Comparison of ENCODE assay signal across 8 cellular contexts in genomic region chr3:138834359-138835176, GRCh38. TPM values are rescaled to one million over a fixed set of nuclear protein-coding genes. Genes with fewer than 3 reads are reported as not detected.
DNase-seq lines count a peak whose midpoint lies in the region; FAIRE-seq and TF ChIP-seq lines count a peak whose summit lies in the region.

Gene PIK3CB, minus strand, starts transcription at chr3:138834928. Its CDS starts 75,585 bp downstream, at chr3:138759343.

- no peak for TF ChIP-seq EP300 in suprapubic skin (IDR thresholded peaks at IDR 0.05)

- peak; percentile 82 for TF ChIP-seq POLR2A in H54 (IDR thresholded peaks at IDR 0.05; ENCODE audit: low read depth, low read length)
- peak in 1 of 2 donors; percentile 58 for TF ChIP-seq POLR2A in suprapubic skin (IDR thresholded peaks at IDR 0.05)

- peak; percentile 90 for DNase-seq in H54 (ENCODE audit: insufficient read length, low spot score)
- DNase-seq in MG63 = peak; percentile 97
- peak in 1 of 2 experiments; percentile 88 for DNase-seq in SJSA1 (ENCODE audit: low read depth in 1 of 2, low spot score in 2 of 2)
- DNase-seq in activated naive CD4-positive, alpha-beta T cell (lab: John Stamatoyannopoulos, UW) = peak; percentile 63 to 89 (median 71)
- DNase-seq in frontal cortex (ENCODE audit: low spot score in 2 of 2) = peak; percentile 88 to 92
- DNase-seq in occipital lobe (lab: John Stamatoyannopoulos, UW) = peak; percentile 86
- peak; percentile 90 to 91 for DNase-seq in suprapubic skin (ENCODE audit: low spot score in 2 of 2)

- H3K4me3 ChIP-seq in MG63 (peak within 1 kb of the TSS; percentile 87), SJSA1 (peak within 1 kb of the TSS; percentile 100), suprapubic skin (peak within 1 kb of the TSS; percentile 98)

- 0% methylated on average over 44 of the region's 100 CpGs for WGBS in suprapubic skin

- H3K27ac ChIP-seq in SJSA1 (peak within 1 kb of the TSS; percentile 89), suprapubic skin (peak within 1 kb of the TSS; percentile 97)

- peak within 1 kb of the TSS; percentile 91 for H3K9ac ChIP-seq in ES-I3 (ENCODE audit: low read depth, low read length)

- H3K4me1 ChIP-seq in ES-I3 (ENCODE audit: insufficient read depth, low read length) (no peaks in the 10 kb centered on the region), SJSA1 (replicated peaks) (peaks cover 15% of the 10 kb centered on the region), suprapubic skin (peaks cover 20% of the 10 kb centered on the region)

- no peaks in the 10 kb centered on the region for H3K27me3 ChIP-seq in MG63
- H3K27me3 ChIP-seq in SJSA1 (replicated peaks) = no peaks in the 10 kb centered on the region
- H3K27me3 ChIP-seq in suprapubic skin = no peaks in the 10 kb centered on the region

- TF ChIP-seq CTCF in suprapubic skin (IDR thresholded peaks at IDR 0.05) = peak in 1 of 2 donors; percentile 31

- H3K36me3 ChIP-seq in ES-I3 (ENCODE audit: insufficient read depth, low read length) = no peaks in the 10 kb centered on the region
- peaks cover 14% of the 10 kb centered on the region for H3K36me3 ChIP-seq in MG63
- peaks cover 6% of the 10 kb centered on the region for H3K36me3 ChIP-seq in SJSA1
- no peaks in the 10 kb centered on the region for H3K36me3 ChIP-seq in suprapubic skin

- H3K9me3 ChIP-seq in ES-I3 (ENCODE audit: control insufficient read depth, insufficient read depth, low read length) (no peaks in the 10 kb centered on the region), MG63 (no peaks in the 10 kb centered on the region), SJSA1 (replicated peaks) (no peaks in the 10 kb centered on the region; the same call in 1 of the 2 replicates), suprapubic skin (no peaks in the 10 kb centered on the region)

- FAIRE-seq in H54 (lab: Jason Lieb, UNC) = no peak
- no peak for FAIRE-seq in frontal cortex (lab: Jason Lieb, UNC)

RNA-seq across cellular contexts. Expression of gene PIK3CB, which starts in this region (rescaled TPM):
- total RNA-seq in MG63 (2014; rRNA removed; shearing (Covaris generic); ENCODE audit: low replicate concordance) = 40.9 and 45.6 TPM in 2 replicates
- total RNA-seq in SJSA1 (2014; rRNA removed; shearing (Covaris generic)) = 5.7 and 7.3 TPM in 2 replicates
- total RNA-seq in frontal cortex (28.9 TPM), occipital lobe (39.3 TPM), suprapubic skin (10 to 100 TPM; 47.4 to 66.9 (median 53.2) TPM)
